Comparison of ENCODE assay signal across 9 cellular contexts in genomic region chr20:49595811-49596545, GRCh38. TPM values are rescaled to one million over a fixed set of nuclear protein-coding genes. Genes with fewer than 3 reads are reported as not detected.
A peak's percentile ranks its signal among the peaks of the same experiment; 100 is the strongest.
DNase-seq lines count a peak whose midpoint lies in the region; ATAC-seq, FAIRE-seq and TF ChIP-seq lines count a peak whose summit lies in the region.
"Had no signal": no experiment of that assay in that cellular context is flagged by ENCODE, and none has a peak within 500 bp of the region (broad histone marks: within the 10 kb centered on the region; RNA-seq: fewer than 3 reads in every experiment).

No MANE protein-coding gene starts in this region.

- H3K36me3 ChIP-seq in Peyer's patch (no peaks in the 10 kb centered on the region), adipocyte (ENCODE audit: control insufficient read depth, insufficient read depth, low read length, severe bottlenecking) (no peaks in the 10 kb centered on the region), psoas muscle (ENCODE audit: insufficient read depth in 1 of 2, low read depth in 1 of 2) (no peaks in the 10 kb centered on the region)
- H3K36me3 ChIP-seq: neutrophil had no signal

- intact Hi-C loops in psoas muscle (cut with DNase I) = no loop called here

- DNase-seq in A549 (ENCODE audit: low read depth in 1 of 2, low spot score in 1 of 2) (no peak), Peyer's patch (peak in 1 of 3 donors; percentile 54), adipocyte (ENCODE audit: low read depth) (peak; percentile 64), psoas muscle (peak; percentile 64 to 68), NCI-H2171 treated with DMSO at 0.1 percent for 48 hours (lab: John Stamatoyannopoulos, UW) (no peak)

- POLR2A ChIA-PET in A549 (lab: Yijun Ruan, JAX) = interaction anchor here (0.6 kb wide), 1 partner anchor 12 kb away, joined by 3 read pairs; no protein-coding TSS in a partner anchor

- CTCF ChIA-PET in A549 (lab: Yijun Ruan, JAX) = interaction anchor here (0.7 to 8.8 kb wide), 12 partner anchors 8 to 283 kb away, joined by 3 to 83 read pairs (median 6); no protein-coding TSS in a partner anchor

- ATAC-seq in A549 = peak; percentile 16 to 18; a peak in 3 of 6 replicates
- peak in 1 of 4 donors; percentile 50 for ATAC-seq in psoas muscle
- ATAC-seq in GM18870 (IDR thresholded peaks at IDR 0.05; ENCODE audit: unreplicated experiment) = no peak
- no peak for ATAC-seq in GM21576 (IDR thresholded peaks at IDR 0.05; ENCODE audit: unreplicated experiment)
- ATAC-seq in GM18861 (IDR thresholded peaks at IDR 0.05; ENCODE audit: unreplicated experiment) = no peak

- H3K9me3 ChIP-seq in A549 (no peaks in the 10 kb centered on the region), Peyer's patch (no peaks in the 10 kb centered on the region), adipocyte (ENCODE audit: control insufficient read depth, low read length) (no peaks in the 10 kb centered on the region), psoas muscle (no peaks in the 10 kb centered on the region)
- H3K9me3 ChIP-seq: neutrophil had no signal

- peak overlapping the region; percentile 41 for H3K9ac ChIP-seq in adipocyte (ENCODE audit: low read length)

- TF ChIP-seq CTCF in A549 (IDR thresholded peaks at IDR 0.05) (no peak), Peyer's patch (IDR thresholded peaks at IDR 0.05) (no peak), psoas muscle (IDR thresholded peaks at IDR 0.05) (no peak)

- H3K27ac ChIP-seq in A549 = peak overlapping the region; percentile 53 to 78
- peak overlapping the region in 3 of 4 donors; percentile 8 to 76 (median 51) for H3K27ac ChIP-seq in Peyer's patch
- no peak overlapping the region for H3K27ac ChIP-seq in psoas muscle
- H3K27ac ChIP-seq: neutrophil had no signal

- TF ChIP-seq EP300 in A549 (IDR thresholded peaks at IDR 0.05) = no peak

- H3K4me2 ChIP-seq in A549 = peak overlapping the region; percentile 31

- 71% methylated on average over 14 of the region's 15 CpGs for WGBS in A549 (ENCODE audit: missing lambda C conversion rate)
- 70 to 72% (median 70%) methylated on average over 15 of the region's 15 CpGs for WGBS in psoas muscle, 3 donors

- H3K4me1 ChIP-seq in A549 (peaks cover 36% of the 10 kb centered on the region), Peyer's patch (peaks cover 0 to 8% (median 1%) of the 10 kb centered on the region in 4 donors), adipocyte (ENCODE audit: control insufficient read depth, insufficient read depth, low read length) (peaks cover 49% of the 10 kb centered on the region), psoas muscle (no peaks in the 10 kb centered on the region)

- no peak for TF ChIP-seq RAD21 in A549 (conservative IDR thresholded peaks at IDR 0.05 in 1 of 2, IDR thresholded peaks at IDR 0.05 in 1 of 2)

- no peaks in the 10 kb centered on the region for H3K27me3 ChIP-seq in Peyer's patch
- H3K27me3 ChIP-seq in adipocyte (replicated peaks; ENCODE audit: control insufficient read depth, insufficient read depth, low read length) = no peaks in the 10 kb centered on the region
- no peaks in the 10 kb centered on the region for H3K27me3 ChIP-seq in psoas muscle (ENCODE audit: insufficient read depth in 3 of 3, low read length in 2 of 3)

- H3K4me3 ChIP-seq in A549 (no peak overlapping the region), Peyer's patch (no peak overlapping the region), adipocyte (ENCODE audit: low read length) (no peak overlapping the region), psoas muscle (no peak overlapping the region)

- FAIRE-seq in A549 (lab: Jason Lieb, UNC) = no peak

- TF ChIP-seq POLR2A in A549 (IDR thresholded peaks at IDR 0.05; ENCODE audit: low read length) (no peak), Peyer's patch (IDR thresholded peaks at IDR 0.05) (no peak)

TF ChIP-seq in A549, 52 proteins besides CTCF, POLR2A, EP300 and RAD21:
- TF ChIP-seq HEYL (CRISPR knock-in tag; IDR thresholded peaks at IDR 0.05) (no peak), PBX3 (IDR thresholded peaks at IDR 0.05) (no peak)

RNA-seq across cellular contexts. Expression of gene PTGIS, which starts 28.0 kb away (rescaled TPM):
- 0.03 and 0.07 TPM in 2 replicates for polyA plus RNA-seq in A549 (2011; rRNA removed)
- 0.01 and 0.05 TPM in 2 replicates for polyA plus RNA-seq in A549 (2012; cell fraction: cytosol; rRNA removed)
- 0.01 and 0.11 TPM in 2 replicates for polyA plus RNA-seq in A549 (2012; cell fraction: nucleus; rRNA removed)
- polyA plus RNA-seq in A549 (2017; fragmentation: RNase III; extraction: RNeasy Plus Mini Kit Qiagen cat#74134 plus additional on column Dnase treatment) = 0.04 to 0.05 TPM (median 0.04 TPM) in 3 replicates
- 0.04 and 0.24 TPM in 2 replicates for polyA minus RNA-seq in A549 (2011; rRNA and poly(A)+ RNA removed)
- total RNA-seq in Peyer's patch = 10 to 100 TPM in 2 of 4 donors, 1 to 10 TPM in 2; 3.5 to 30.5 (median 11.1) TPM
- total RNA-seq in psoas muscle = 10 to 100 TPM in 2 of 4 donors, 1 to 10 TPM in 2; 8.0 to 26.5 (median 13.3) TPM
- 1 to 10 TPM; 2.7 to 4.1 (median 3.6) TPM for polyA plus RNA-seq in psoas muscle

Comparison
In these comparisons a context has a peak if more than half of its experiments do, and no peak if none do; other contexts are left out.
1. ATAC-seq: peak in A549 (2 of 2); none in GM18870 (single experiment), GM21576 (single experiment) and GM18861 (single experiment).
2. DNase-seq: peak in adipocyte (single experiment) and psoas muscle (2 of 2); none in A549 (0 of 2) and NCI-H2171 treated with DMSO at 0.1 percent for 48 hours (single experiment).